Comparison of ENCODE assay signal across 9 cellular contexts in the genomic region with DNA sequence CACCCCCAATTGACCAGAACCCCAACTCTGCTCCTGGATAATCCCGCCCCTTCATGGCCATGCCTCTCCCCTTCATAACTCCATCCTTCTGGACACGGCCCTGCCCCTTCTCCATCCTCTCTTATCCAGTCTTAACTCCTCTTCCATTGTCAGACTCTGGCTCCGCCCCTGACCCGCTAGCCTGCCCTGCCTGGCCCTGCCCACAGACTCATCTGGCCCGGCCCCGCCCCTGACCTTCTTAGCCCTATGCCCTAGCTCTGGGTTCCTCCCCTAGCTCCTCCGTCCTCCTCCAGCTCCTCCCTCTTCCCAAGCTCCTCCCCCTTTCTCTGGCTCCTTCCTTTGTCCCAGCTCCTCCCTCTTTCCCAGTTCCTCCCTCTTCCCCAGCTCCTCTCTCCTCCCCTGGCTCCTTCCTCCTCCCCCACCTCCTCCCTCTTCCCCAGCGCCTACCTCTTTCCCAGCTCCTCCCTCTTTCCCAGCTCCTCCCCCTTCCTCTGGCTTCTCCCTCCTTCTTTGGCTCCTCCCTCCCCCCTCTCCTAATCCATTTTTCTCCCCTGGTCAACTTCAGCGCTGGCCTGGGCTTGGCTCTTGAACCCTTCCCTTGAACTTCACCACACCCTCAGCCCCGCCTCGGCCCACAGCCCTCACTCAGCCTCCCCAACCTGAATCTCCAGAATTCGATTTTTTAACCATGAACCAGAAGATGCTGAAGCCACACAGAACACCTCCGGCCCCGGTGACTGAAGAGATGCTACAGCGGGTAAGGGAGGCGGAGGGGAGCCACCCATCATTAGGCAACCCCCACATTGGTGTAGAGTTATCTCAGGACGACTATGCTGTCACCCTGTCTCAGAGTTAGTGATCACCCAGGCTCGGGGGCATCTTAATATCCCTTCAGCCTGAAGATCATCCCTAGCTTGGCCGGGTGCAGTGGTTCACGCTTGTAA. TPM values are rescaled to one million over a fixed set of nuclear protein-coding genes. Genes with fewer than 3 reads are reported as not detected.
DNase-seq lines count a peak whose midpoint lies in the region; ATAC-seq, FAIRE-seq and TF ChIP-seq lines count a peak whose summit lies in the region.
"Had no signal": no experiment of that assay in that cellular context is flagged by ENCODE, and none has a peak within 500 bp of the region (broad histone marks: within the 10 kb centered on the region; RNA-seq: fewer than 3 reads in every experiment).

No MANE protein-coding gene starts in this region.

- H3K9ac ChIP-seq in PC-3 (ENCODE audit: low read length) = no peak overlapping the region
- no peak overlapping the region for H3K9ac ChIP-seq in adipocyte (ENCODE audit: low read length)

- no peak overlapping the region for H3K4me3 Mint-ChIP-seq in CD4-positive, alpha-beta T cell

- peaks cover 16% of the 10 kb centered on the region for H3K4me1 Mint-ChIP-seq in CD4-positive, alpha-beta T cell (ENCODE audit: low read depth)

- H3K9me3 ChIP-seq in CD4-positive, alpha-beta T cell (ENCODE audit: control insufficient read depth, low read length) = no peaks in the 10 kb centered on the region
- H3K9me3 ChIP-seq in PC-3 (ENCODE audit: low read length) (no peaks in the 10 kb centered on the region), adipocyte (ENCODE audit: control insufficient read depth, low read length) (no peaks in the 10 kb centered on the region), right cardiac atrium (ENCODE audit: control insufficient read depth, low read length) (no peaks in the 10 kb centered on the region), gastrocnemius medialis (no peaks in the 10 kb centered on the region)

- no peaks in the 10 kb centered on the region for H3K79me2 ChIP-seq in PC-3 (ENCODE audit: low read length)

- H3K4me1 ChIP-seq in PC-3 (ENCODE audit: insufficient read depth, low read length) (peaks cover 16% of the 10 kb centered on the region), adipocyte (ENCODE audit: control insufficient read depth, insufficient read depth, low read length) (no peaks in the 10 kb centered on the region), right cardiac atrium (ENCODE audit: control insufficient read depth, insufficient read depth, low read length) (no peaks in the 10 kb centered on the region), gastrocnemius medialis (no peaks in the 10 kb centered on the region)

- DNase-seq in CD4-positive, alpha-beta T cell = peak in 3 of 10 experiments; percentile 15 to 39 (median 23)
- DNase-seq in HTR-8/SVneo (ENCODE audit: insufficient read length, low spot score) = peak; percentile 64
- DNase-seq in PC-3 = peak; percentile 99
- DNase-seq in adipocyte (ENCODE audit: low read depth) = peak; percentile 29
- DNase-seq in right cardiac atrium = peak; percentile 90 to 94 (median 92)
- peak; percentile 56 to 70 for DNase-seq in gastrocnemius medialis
- DNase-seq in urothelium cell line (ENCODE audit: low spot score) = no peak
- DNase-seq in T-helper 9 cell = no peak

- CTCF ChIA-PET in CD4-positive, alpha-beta T cell (lab: Charles Lee) = no interaction called here
- CTCF ChIA-PET in PC-3 (lab: Charles Lee) = interaction anchor here (0.5 to 1.0 kb wide), 3 partner anchors 99 to 422 kb away, joined by 3 to 4 read pairs (median 3); no protein-coding TSS in a partner anchor

- H3K27ac ChIP-seq in CD4-positive, alpha-beta T cell (ENCODE audit: low read depth, low read length) = no peak overlapping the region
- H3K27ac ChIP-seq in PC-3 (ENCODE audit: low read length) = no peak overlapping the region
- H3K27ac ChIP-seq in right cardiac atrium (ENCODE audit: low read length) = no peak overlapping the region
- no peak overlapping the region for H3K27ac ChIP-seq in gastrocnemius medialis

- no peak overlapping the region for H3K27ac Mint-ChIP-seq in CD4-positive, alpha-beta T cell

- intact Hi-C loops in CD4-positive, alpha-beta T cell (cut with DNase I, micrococcal nuclease) = no loop called here
- intact Hi-C loops in PC-3 (cut with micrococcal nuclease) (loop anchor here (10.0 kb wide), 1 partner anchor 112 kb away; no protein-coding TSS in a partner anchor), right cardiac atrium (cut with DNase I) (no loop called here), gastrocnemius medialis (cut with DNase I; ENCODE audit: low total_unique reads) (no loop called here)

- H3K36me3 Mint-ChIP-seq in CD4-positive, alpha-beta T cell (ENCODE audit: low read depth) = no peaks in the 10 kb centered on the region

- peak; percentile 63 for ATAC-seq in CD4-positive, alpha-beta T cell (ENCODE audit: poor library complexity)
- peak; percentile 89 for ATAC-seq in PC-3
- peak; percentile 92 to 95 for ATAC-seq in right cardiac atrium
- ATAC-seq in gastrocnemius medialis = peak; percentile 75 to 76

- peaks cover 25% of the 10 kb centered on the region for H3K27me3 ChIP-seq in CD4-positive, alpha-beta T cell (ENCODE audit: control insufficient read depth, insufficient read depth, low read length)
- H3K27me3 ChIP-seq in PC-3 (ENCODE audit: low read length) (no peaks in the 10 kb centered on the region), adipocyte (replicated peaks; ENCODE audit: control insufficient read depth, insufficient read depth, low read length) (peaks cover 20% of the 10 kb centered on the region), right cardiac atrium (ENCODE audit: control insufficient read depth, insufficient read depth) (no peaks in the 10 kb centered on the region), gastrocnemius medialis (peaks cover 15 to 34% (median 30%) of the 10 kb centered on the region in 3 donors)

- POLR2A ChIA-PET in CD4-positive, alpha-beta T cell (lab: Charles Lee) = interaction anchor here (0.8 kb wide), 1 partner anchor 16 kb away, joined by 3 read pairs; the partner anchor contains the start of gene MCOLN1
- POLR2A ChIA-PET in PC-3 (lab: Charles Lee; ENCODE audit: unreplicated experiment) = interaction anchor here (0.6 to 0.8 kb wide), 5 partner anchors 24 to 936 kb away, joined by 3 to 8 read pairs (median 5); no protein-coding TSS in a partner anchor

- H4K20me1 ChIP-seq in PC-3 (ENCODE audit: low read length) = no peaks in the 10 kb centered on the region

- FAIRE-seq in HTR-8/SVneo (lab: Jason Lieb, UNC) = peak; percentile 13
- FAIRE-seq in urothelium cell line (lab: Jason Lieb, UNC) = no peak
- FAIRE-seq: endometrium had no signal

- WGBS in right cardiac atrium = 48% methylated on average over 20 of the region's 20 CpGs

- H3K4me3 ChIP-seq in PC-3 (ENCODE audit: low read length) (peak overlapping the region; percentile 48), adipocyte (ENCODE audit: low read length) (no peak overlapping the region), right cardiac atrium (ENCODE audit: low read length) (no peak overlapping the region), gastrocnemius medialis (peak overlapping the region in 1 of 4 donors; percentile 41)

- no peaks in the 10 kb centered on the region for H3K9me2 ChIP-seq in PC-3 (replicated peaks; ENCODE audit: low read length)

- peaks cover 54% of the 10 kb centered on the region for H3K27me3 Mint-ChIP-seq in CD4-positive, alpha-beta T cell

- in situ Hi-C loops in gastrocnemius medialis (cut with MboI; ENCODE audit: low sequenced_read_pairs in 4 of 4) = no loop called here

- H2AFZ ChIP-seq in PC-3 (ENCODE audit: low read length) = peak overlapping the region; percentile 84

- peaks cover 5% of the 10 kb centered on the region for H3K9me3 Mint-ChIP-seq in CD4-positive, alpha-beta T cell

- TF ChIP-seq POLR2A in gastrocnemius medialis (IDR thresholded peaks at IDR 0.05) = no peak

- no peak for TF ChIP-seq CTCF in CD4-positive, alpha-beta T cell (IDR thresholded peaks at IDR 0.05)
- TF ChIP-seq CTCF in PC-3 (conservative IDR thresholded peaks at IDR 0.05; ENCODE audit: low read depth, low read length) = no peak
- TF ChIP-seq CTCF in gastrocnemius medialis (IDR thresholded peaks at IDR 0.05 in 4 of 5, conservative IDR thresholded peaks at IDR 0.05 in 1 of 5) = no peak

- H3K36me3 ChIP-seq in PC-3 (ENCODE audit: low read depth, low read length) (no peaks in the 10 kb centered on the region), adipocyte (ENCODE audit: control insufficient read depth, insufficient read depth, low read length, severe bottlenecking) (no peaks in the 10 kb centered on the region), gastrocnemius medialis (no peaks in the 10 kb centered on the region)

- BruUV-seq in PC-3 (replicated peaks; lab: Mats Ljungman, UMichigan) = TSS peak; percentile 50

- peak overlapping the region; percentile 77 for H3K4me2 ChIP-seq in PC-3 (ENCODE audit: low read length)

- no peaks in the 10 kb centered on the region for H3F3A ChIP-seq in PC-3 (ENCODE audit: low read length, unreplicated experiment)

RNA-seq across cellular contexts. Expression of gene ZNF358, which starts 9.2 kb away (rescaled TPM):
- total RNA-seq in CD4-positive, alpha-beta T cell = 1 to 10 TPM; 5.1 to 5.2 TPM
- total RNA-seq in PC-3 (2014; rRNA removed) (41.6 and 53.4 TPM in 2 replicates), right cardiac atrium (100 to 1,000 TPM; 101 to 120 (median 115) TPM), gastrocnemius medialis (100 to 1,000 TPM in 2 of 4 donors, 10 to 100 TPM in 2; 69.8 to 139 (median 116) TPM)
- 143 TPM for polyA plus RNA-seq in right cardiac atrium

RNA-seq across cellular contexts. Expression of gene MCOLN1, which starts 15.8 kb away (rescaled TPM):
- total RNA-seq in CD4-positive, alpha-beta T cell = 1 to 10 TPM; 7.9 to 8.8 TPM
- total RNA-seq in PC-3 (2014; rRNA removed) (10.2 and 22.9 TPM in 2 replicates), right cardiac atrium (10 to 100 TPM; 19.5 to 24.4 (median 21.8) TPM), gastrocnemius medialis (10 to 100 TPM in 3 of 4 donors, 1 to 10 TPM in 1; 9.2 to 13.6 (median 11.5) TPM)
- polyA plus RNA-seq in right cardiac atrium = 20.7 TPM

RNA-seq across cellular contexts. Expression of gene PEX11G, which starts 17.8 kb away (rescaled TPM):
- not detected for total RNA-seq in CD4-positive, alpha-beta T cell
- total RNA-seq in PC-3 (2014; rRNA removed) (6.6 and 8.6 TPM in 2 replicates), right cardiac atrium (1 to 10 TPM; 1.5 to 2.5 (median 2.3) TPM), gastrocnemius medialis (1 to 10 TPM in 2 of 4 donors, under 1 TPM in 1, not detected in 1; 0.51 to 1.4 (median 1.1) TPM)
- polyA plus RNA-seq in right cardiac atrium = 3.2 TPM

RNA-seq across cellular contexts. Expression of gene PNPLA6, which starts 28.9 kb away (rescaled TPM):
- 10 to 100 TPM; 62.0 to 70.9 TPM for total RNA-seq in CD4-positive, alpha-beta T cell
- total RNA-seq in PC-3 (2014; rRNA removed) (217 and 291 TPM in 2 replicates), right cardiac atrium (10 to 100 TPM; 53.4 to 70.9 (median 65.4) TPM), gastrocnemius medialis (100 to 1,000 TPM in 1 of 4 donors, 10 to 100 TPM in 3; 61.4 to 101 (median 75.1) TPM)
- polyA plus RNA-seq in right cardiac atrium = 33.5 TPM

Comparison
In these comparisons a context has a peak if more than half of its experiments do, and no peak if none do; other contexts are left out.
1. DNase-seq: peak in HTR-8/SVneo (single experiment), PC-3 (single experiment), adipocyte (single experiment), right cardiac atrium (3 of 3) and gastrocnemius medialis (2 of 2); none in urothelium cell line (single experiment) and T-helper 9 cell (single experiment).
2. Peak in every context shown above with its lines, with median percentiles within 50 percentile points of each other: ATAC-seq.